8 cellular contexts compared by ENCODE assay signal in the genomic region with DNA sequence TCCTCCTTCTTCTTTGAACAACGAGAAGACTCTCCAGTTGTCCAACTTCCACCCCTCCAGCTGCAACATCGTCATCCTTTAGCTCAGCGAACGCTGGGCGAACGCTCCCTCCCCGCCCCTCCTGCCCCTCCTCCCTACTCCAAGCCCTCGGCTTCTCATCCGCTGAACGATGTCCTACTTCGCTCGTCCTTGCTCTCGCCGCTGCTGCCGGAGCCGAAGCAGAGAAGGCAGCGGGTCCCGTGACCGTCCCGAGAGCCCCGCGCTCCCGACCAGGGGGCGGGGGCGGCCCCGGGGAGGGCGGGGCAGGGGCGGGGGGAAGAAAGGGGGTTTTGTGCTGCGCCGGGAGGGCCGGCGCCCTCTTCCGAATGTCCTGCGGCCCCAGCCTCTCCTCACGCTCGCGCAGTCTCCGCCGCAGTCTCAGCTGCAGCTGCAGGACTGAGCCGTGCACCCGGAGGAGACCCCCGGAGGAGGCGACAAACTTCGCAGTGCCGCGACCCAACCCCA. TPM values are rescaled to one million over a fixed set of nuclear protein-coding genes. Genes with fewer than 3 reads are reported as not detected.
DNase-seq lines count a peak whose midpoint lies in the region; ATAC-seq, FAIRE-seq and TF ChIP-seq lines count a peak whose summit lies in the region.

A gene with protein sequence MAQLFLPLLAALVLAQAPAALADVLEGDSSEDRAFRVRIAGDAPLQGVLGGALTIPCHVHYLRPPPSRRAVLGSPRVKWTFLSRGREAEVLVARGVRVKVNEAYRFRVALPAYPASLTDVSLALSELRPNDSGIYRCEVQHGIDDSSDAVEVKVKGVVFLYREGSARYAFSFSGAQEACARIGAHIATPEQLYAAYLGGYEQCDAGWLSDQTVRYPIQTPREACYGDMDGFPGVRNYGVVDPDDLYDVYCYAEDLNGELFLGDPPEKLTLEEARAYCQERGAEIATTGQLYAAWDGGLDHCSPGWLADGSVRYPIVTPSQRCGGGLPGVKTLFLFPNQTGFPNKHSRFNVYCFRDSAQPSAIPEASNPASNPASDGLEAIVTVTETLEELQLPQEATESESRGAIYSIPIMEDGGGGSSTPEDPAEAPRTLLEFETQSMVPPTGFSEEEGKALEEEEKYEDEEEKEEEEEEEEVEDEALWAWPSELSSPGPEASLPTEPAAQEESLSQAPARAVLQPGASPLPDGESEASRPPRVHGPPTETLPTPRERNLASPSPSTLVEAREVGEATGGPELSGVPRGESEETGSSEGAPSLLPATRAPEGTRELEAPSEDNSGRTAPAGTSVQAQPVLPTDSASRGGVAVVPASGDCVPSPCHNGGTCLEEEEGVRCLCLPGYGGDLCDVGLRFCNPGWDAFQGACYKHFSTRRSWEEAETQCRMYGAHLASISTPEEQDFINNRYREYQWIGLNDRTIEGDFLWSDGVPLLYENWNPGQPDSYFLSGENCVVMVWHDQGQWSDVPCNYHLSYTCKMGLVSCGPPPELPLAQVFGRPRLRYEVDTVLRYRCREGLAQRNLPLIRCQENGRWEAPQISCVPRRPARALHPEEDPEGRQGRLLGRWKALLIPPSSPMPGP (plus strand): TSS at position 357 of the 504 bp plus-strand sequence. CDS start 3,938 bp downstream, outside the sequence.

- peaks cover 35% of the 10 kb centered on the region for H3F3A ChIP-seq in neural progenitor cell (ENCODE audit: low read depth)

- no peaks in the 10 kb centered on the region for H3K79me2 ChIP-seq in neural progenitor cell (ENCODE audit: low read depth)

- peak within 1 kb of the TSS; percentile 4 for H2AFZ ChIP-seq in neural progenitor cell (replicated peaks)

- no peak within 1 kb of the TSS for H3K27ac ChIP-seq in neural progenitor cell

- peaks cover 100% of the 10 kb centered on the region for H3K27me3 ChIP-seq in neural progenitor cell

- peaks cover 48% of the 10 kb centered on the region for H4K20me1 ChIP-seq in neural progenitor cell (ENCODE audit: low read depth)

- H3K4me1 Mint-ChIP-seq in endothelial cell (ENCODE audit: unreplicated experiment) (peaks cover 12% of the 10 kb centered on the region), neural progenitor cell (peaks cover 34% of the 10 kb centered on the region)

- H3K36me3 ChIP-seq in neural progenitor cell = no peaks in the 10 kb centered on the region

- H3K36me3 Mint-ChIP-seq in endothelial cell (ENCODE audit: low read depth, unreplicated experiment) = peaks cover 18% of the 10 kb centered on the region
- no peaks in the 10 kb centered on the region for H3K36me3 Mint-ChIP-seq in neural progenitor cell

- H3K9me3 Mint-ChIP-seq in endothelial cell (ENCODE audit: unreplicated experiment) (peaks cover 5% of the 10 kb centered on the region), neural progenitor cell (no peaks in the 10 kb centered on the region)

- H3K4me3 Mint-ChIP-seq in endothelial cell (ENCODE audit: unreplicated experiment) (peak within 1 kb of the TSS; percentile 73), neural progenitor cell (peak within 1 kb of the TSS; percentile 83)

- no peak for TF ChIP-seq CTCF in D721Med (IDR thresholded peaks at IDR 0.05; ENCODE audit: insufficient read depth, missing control alignments)
- no peak for TF ChIP-seq CTCF in endothelial cell (IDR thresholded peaks at IDR 0.05; ENCODE audit: unreplicated experiment)
- peak; percentile 14 for TF ChIP-seq CTCF in neural progenitor cell (IDR thresholded peaks at IDR 0.05)

- no peak for FAIRE-seq in D721Med (lab: Jason Lieb, UNC)

- peaks cover 15% of the 10 kb centered on the region for H3K4me1 ChIP-seq in neural progenitor cell

- H3K27me3 Mint-ChIP-seq in endothelial cell (ENCODE audit: unreplicated experiment) = peaks cover 22% of the 10 kb centered on the region
- H3K27me3 Mint-ChIP-seq in neural progenitor cell (ENCODE audit: insufficient read depth, low read depth) = peaks cover 38% of the 10 kb centered on the region

- peak within 1 kb of the TSS; percentile 97 for H3K4me2 ChIP-seq in neural progenitor cell

- peak within 1 kb of the TSS; percentile 57 for H3K27ac Mint-ChIP-seq in endothelial cell (ENCODE audit: unreplicated experiment)
- no peak within 1 kb of the TSS for H3K27ac Mint-ChIP-seq in neural progenitor cell

- ATAC-seq in GM19455 (IDR thresholded peaks at IDR 0.05; ENCODE audit: unreplicated experiment) (no peak), GM19395 (IDR thresholded peaks at IDR 0.05; ENCODE audit: unreplicated experiment) (no peak), HG02623 (IDR thresholded peaks at IDR 0.05; ENCODE audit: unreplicated experiment) (no peak), HG02938 (IDR thresholded peaks at IDR 0.05; ENCODE audit: unreplicated experiment) (no peak)

- H3K4me3 ChIP-seq in neural progenitor cell = peak within 1 kb of the TSS; percentile 51

- no peak within 1 kb of the TSS for H3K9ac ChIP-seq in neural progenitor cell

- DNase-seq in D721Med (ENCODE audit: insufficient read length, low spot score) (peak; percentile 92), NCI-H82 treated with DMSO at 0.1 percent for 48 hours (lab: John Stamatoyannopoulos, UW; ENCODE audit: unreplicated experiment) (peak; percentile 42), endothelial cell (ENCODE audit: low spot score) (peak; percentile 38), neural progenitor cell (ENCODE audit: low spot score) (peak; percentile 91)

- no peaks in the 10 kb centered on the region for H3K9me3 ChIP-seq in neural progenitor cell (ENCODE audit: low read depth)

RNA-seq across cellular contexts. Expression of the gene that starts here (rescaled TPM):
- total RNA-seq in endothelial cell (ENCODE audit: unreplicated experiment) = 0.46 TPM
- 0.46 TPM in 1 of 2 replicates, not detected in the other for total RNA-seq in neural progenitor cell (ENCODE audit: low replicate concordance)

Comparison
In these comparisons a context has a peak if more than half of its experiments do, and no peak if none do; other contexts are left out.
1. Peak in DNase-seq in endothelial cell; RNA of the gene not detected or under 1 TPM.
2. Peak in DNase-seq, H3K4me3 ChIP-seq and H3K4me2 ChIP-seq in neural progenitor cell; RNA of the gene not detected or under 1 TPM.
3. DNase-seq: peak in every context shown above with its lines; median percentile 92 in D721Med; 91 in neural progenitor cell; 42 in NCI-H82 treated with DMSO at 0.1 percent for 48 hours; 38 in endothelial cell.